In genomic region chr1:33436557-33437296, GRCh38 we compare ENCODE assay signal across 1 cellular context.
TF ChIP-seq lines count a peak whose summit lies in the region.

No MANE protein-coding gene starts in this region.

TF ChIP-seq in IMR-90, 13 proteins besides CTCF, POLR2A, EP300 and RAD21 (continued from another document):
- TF ChIP-seq ELK1 (IDR thresholded peaks at IDR 0.05; ENCODE audit: borderline replicate concordance, low read depth, low read length) (no peak), USF2 (IDR thresholded peaks at IDR 0.05; ENCODE audit: low read depth, low read length) (no peak)
